25 cellular contexts compared by ENCODE assay signal in the genomic region with DNA sequence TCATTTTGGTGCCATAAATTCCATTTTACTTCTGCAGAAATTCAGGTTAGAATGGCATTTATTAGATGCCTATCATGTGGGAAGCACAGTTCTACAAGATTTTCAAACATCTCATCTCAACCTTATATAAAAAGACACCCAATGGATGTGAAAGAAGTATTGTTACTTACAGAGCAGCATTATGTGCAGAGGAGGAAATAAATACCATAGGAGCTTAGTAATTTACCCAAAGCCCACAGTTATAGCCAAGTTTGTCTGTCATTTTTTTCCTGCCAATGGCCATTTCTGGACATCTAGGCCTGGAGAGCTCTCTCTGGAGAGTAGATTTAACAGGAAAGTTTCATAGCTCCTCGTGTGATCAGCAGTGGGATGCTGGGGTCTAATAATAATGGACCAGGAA.
A peak's percentile ranks its signal among the peaks of the same experiment; 100 is the strongest.
DNase-seq lines count a peak whose midpoint lies in the region; ATAC-seq, FAIRE-seq and TF ChIP-seq lines count a peak whose summit lies in the region.
"Had no signal": no experiment of that assay in that cellular context is flagged by ENCODE, and none has a peak within 500 bp of the region (broad histone marks: within the 10 kb centered on the region; RNA-seq: fewer than 3 reads in every experiment).

No MANE protein-coding gene starts in this region.

- H3K36me3 ChIP-seq in GM23248 (ENCODE audit: low read depth): no peaks in the 10 kb centered on the region
- H3K36me3 ChIP-seq in adipocyte (ENCODE audit: control insufficient read depth, insufficient read depth, low read length, severe bottlenecking): no peaks in the 10 kb centered on the region
- no peaks in the 10 kb centered on the region for H3K36me3 ChIP-seq in esophagus muscularis mucosa
- H3K36me3 ChIP-seq: SJCRH30 had no signal

- no peak overlapping the region for H3K4me2 ChIP-seq in GM23248 (ENCODE audit: unreplicated experiment)

- no peak for ATAC-seq in GM18873 (IDR thresholded peaks at IDR 0.05; ENCODE audit: low FRiP score, unreplicated experiment)
- ATAC-seq: HCT116, HepG2, K562, Right ventricle myocardium inferior had no signal

- H3K9ac ChIP-seq in GM23248: no peak overlapping the region
- no peak overlapping the region for H3K9ac ChIP-seq in adipocyte (ENCODE audit: low read length)

- H3K9me3 ChIP-seq in GM23248 (ENCODE audit: low read depth) (no peaks in the 10 kb centered on the region), adipocyte (ENCODE audit: control insufficient read depth, low read length) (no peaks in the 10 kb centered on the region), esophagus muscularis mucosa (no peaks in the 10 kb centered on the region)
- H3K9me3 ChIP-seq: SJCRH30 had no signal

- H4K20me1 ChIP-seq in GM23248 (ENCODE audit: insufficient read depth): no peaks in the 10 kb centered on the region

- TF ChIP-seq CTCF in 22Rv1 (IDR thresholded peaks at IDR 0.05): no peak
- no peak for TF ChIP-seq CTCF in esophagus muscularis mucosa (IDR thresholded peaks at IDR 0.05)

- peaks cover 13% of the 10 kb centered on the region; the same call in 1 of the 2 replicates for H3K4me1 ChIP-seq in GM23248 (ENCODE audit: insufficient read depth)
- no peaks in the 10 kb centered on the region for H3K4me1 ChIP-seq in adipocyte (ENCODE audit: control insufficient read depth, insufficient read depth, low read length)
- peaks cover 0 to 25% (median 9%) of the 10 kb centered on the region in 4 donors for H3K4me1 ChIP-seq in esophagus muscularis mucosa

- TF ChIP-seq POLR2A in esophagus muscularis mucosa (IDR thresholded peaks at IDR 0.05; ENCODE audit: low read depth): no peak
- TF ChIP-seq POLR2A in H54 (IDR thresholded peaks at IDR 0.05; ENCODE audit: low read depth, low read length): no peak

- H3K4me3 ChIP-seq in GM23248 (no peak overlapping the region), adipocyte (ENCODE audit: low read length) (no peak overlapping the region), esophagus muscularis mucosa (no peak overlapping the region)
- H3K4me3 ChIP-seq: K562, SJCRH30 had no signal

- no peaks in the 10 kb centered on the region for H3F3A ChIP-seq in GM23248 (ENCODE audit: insufficient read depth)

- no peak for FAIRE-seq in H54 (lab: Jason Lieb, UNC)
- FAIRE-seq: D721Med, H1, HepG2, K562 had no signal

- no peaks in the 10 kb centered on the region for H3K79me2 ChIP-seq in GM23248 (ENCODE audit: insufficient read depth)

- DNase-seq in GM23248 (peak; percentile 15), adipocyte (ENCODE audit: low read depth) (peak; percentile 16), foreskin melanocyte (peak; percentile 67), esophagus muscularis mucosa (ENCODE audit: extremely low spot score) (no peak), H54 (ENCODE audit: insufficient read length, low spot score) (no peak)
- DNase-seq: 8988T; ACHN; CD4-positive, CD25-positive, alpha-beta regulatory T cell; Kasumi-1; NCI-H1092 treated with DMSO at 0.1 percent for 48 hours; NCI-H1436; NCI-H187 treated with DMSO at 0.1 percent for 48 hours; NCI-H2171 treated with DMSO at 0.1 percent for 48 hours; NCI-H446; NCI-H524 treated with DMSO at 0.1 percent for 48 hours; NCI-H774; SJCRH30 had no signal

- H3K27me3 ChIP-seq in GM23248 (replicated peaks; ENCODE audit: insufficient read depth) (no peaks in the 10 kb centered on the region), adipocyte (replicated peaks; ENCODE audit: control insufficient read depth, insufficient read depth, low read length) (no peaks in the 10 kb centered on the region), esophagus muscularis mucosa (no peaks in the 10 kb centered on the region)
- H3K27me3 ChIP-seq: SJCRH30 had no signal

- H2AFZ ChIP-seq in GM23248: 0 out of 2 replicates have a peak overlapping the region, but pooled peaks have one; percentile 10

- WGBS in GM23248 (ENCODE audit: low coverage in 1 of 2, low lambda C conversion rate in 2 of 2, missing lambda C conversion rate in 2 of 2), 2 experiments: 44 to 47% methylated on average over 1 of the region's 1 CpG
- 100% methylated on average over 1 of the region's 1 CpG for WGBS in esophagus muscularis mucosa

- TF ChIP-seq EP300 in esophagus muscularis mucosa (IDR thresholded peaks at IDR 0.05): no peak

- intact Hi-C loops in esophagus muscularis mucosa (cut with DNase I): no loop called here

- H3K9me2 ChIP-seq in GM23248 (ENCODE audit: insufficient read depth): no peaks in the 10 kb centered on the region

- H3K27ac ChIP-seq in 22Rv1 (peak overlapping the region; percentile 87; the same call in 1 of the 2 replicates), GM23248 (no peak overlapping the region), esophagus muscularis mucosa (replicated peaks in 1 of 4) (no peak overlapping the region)
- H3K27ac ChIP-seq: SJCRH30 had no signal

- in situ Hi-C loops in GM23248 (cut with MboI): no loop called here

Comparison
In these comparisons a context has a peak if more than half of its experiments do, and no peak if none do; other contexts are left out.
1. DNase-seq: peak in GM23248 (single experiment), adipocyte (single experiment) and foreskin melanocyte (single experiment); none in esophagus muscularis mucosa (single experiment) and H54 (single experiment).